ENCODE assay signal across 8 cellular contexts in the genomic region with DNA sequence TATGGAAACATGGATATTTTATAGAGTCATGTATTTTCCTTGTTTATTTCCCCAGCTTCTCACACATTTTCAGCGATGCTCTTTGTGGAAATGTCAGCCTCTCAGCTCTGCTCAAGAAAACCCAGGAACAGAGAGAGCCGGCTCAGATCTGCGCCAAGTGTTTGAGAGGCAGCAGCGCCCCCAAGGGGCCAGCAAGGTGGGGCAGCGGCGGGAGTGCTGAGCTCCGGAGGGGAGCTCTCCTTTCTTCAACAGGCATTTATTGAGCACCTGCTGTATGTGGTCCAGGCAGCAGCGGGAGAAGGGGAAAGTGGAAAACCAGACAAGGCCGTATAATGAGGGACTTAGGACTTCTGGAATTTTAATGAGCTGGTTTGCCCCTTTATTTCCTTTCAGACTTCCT.
DNase-seq lines count a peak whose midpoint lies in the region; ATAC-seq and TF ChIP-seq lines count a peak whose summit lies in the region.

No MANE protein-coding gene starts in this region.

- DNase-seq in ELF-1 (ENCODE audit: low read depth, low spot score) (peak; percentile 76), RPMI8226 (peak; percentile 26), amygdala (lab: John Stamatoyannopoulos, UW) (peak in 29 of 56 donors; percentile 0 to 55 (median 13)), smooth muscle cell (lab: John Stamatoyannopoulos, UW; ENCODE audit: unreplicated experiment) (no peak), mucosa of gallbladder (ENCODE audit: low spot score) (no peak), SK-N-DZ (ENCODE audit: low spot score) (no peak)

- H3K4me2 ChIP-seq in smooth muscle cell, result no peak overlapping the region

- no peaks in the 10 kb centered on the region for H4K20me1 ChIP-seq in smooth muscle cell (ENCODE audit: low read depth)

- no peak for ATAC-seq in HG02588 (IDR thresholded peaks at IDR 0.05; ENCODE audit: unreplicated experiment)
- ATAC-seq in GM21381 (IDR thresholded peaks at IDR 0.05; ENCODE audit: unreplicated experiment), result no peak

- no peak overlapping the region for H2AFZ ChIP-seq in smooth muscle cell (ENCODE audit: low read depth)

- H3K27ac ChIP-seq in smooth muscle cell (ENCODE audit: low read depth), result no peak overlapping the region

- no peaks in the 10 kb centered on the region for H3K27me3 ChIP-seq in smooth muscle cell (ENCODE audit: low read depth)

- H3K79me2 ChIP-seq in smooth muscle cell (ENCODE audit: low read depth), result no peaks in the 10 kb centered on the region

- peak; percentile 59 for TF ChIP-seq CTCF in smooth muscle cell (IDR thresholded peaks at IDR 0.05; ENCODE audit: borderline replicate concordance, insufficient read depth, poor library complexity, severe bottlenecking)

- 18% methylated on average over 9 of the region's 9 CpGs for WGBS in smooth muscle cell (ENCODE audit: low lambda C conversion rate)

- no peaks in the 10 kb centered on the region for H3F3A ChIP-seq in smooth muscle cell (ENCODE audit: low read depth)

- no peak overlapping the region for H3K9ac ChIP-seq in smooth muscle cell (ENCODE audit: low read depth)

- no peaks in the 10 kb centered on the region for H3K36me3 ChIP-seq in smooth muscle cell (ENCODE audit: low read depth)

- H3K9me3 ChIP-seq in smooth muscle cell (replicated peaks; ENCODE audit: low read depth), result no peaks in the 10 kb centered on the region

- H3K4me3 ChIP-seq in smooth muscle cell, result no peak overlapping the region

- H3K4me1 ChIP-seq in smooth muscle cell (ENCODE audit: low read depth), result peaks cover 3% of the 10 kb centered on the region

Comparison
In these comparisons a context has a peak if more than half of its experiments do, and no peak if none do; other contexts are left out.
1. DNase-seq: peak in ELF-1 (single experiment), RPMI8226 (single experiment) and amygdala (29 of 56); none in smooth muscle cell (single experiment), mucosa of gallbladder (single experiment) and SK-N-DZ (single experiment).